In the genomic region with DNA sequence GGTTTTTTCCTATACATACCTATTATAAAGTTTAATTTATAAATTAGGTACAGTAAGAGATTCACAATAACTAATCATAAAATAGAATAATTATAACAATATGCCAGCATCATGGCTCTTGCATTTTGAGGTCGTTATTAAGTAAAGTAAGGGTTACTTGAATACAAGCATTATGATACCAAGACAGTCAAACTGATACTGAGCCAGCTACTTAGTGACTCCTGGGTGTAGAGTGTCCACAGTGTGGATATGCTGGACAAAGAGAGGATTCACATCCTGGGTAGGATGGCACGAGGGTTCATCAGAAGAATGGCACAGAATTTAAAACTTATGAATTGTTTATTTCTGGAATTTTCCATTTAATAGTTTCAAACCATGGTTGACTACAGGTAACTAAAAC, we compare ENCODE assay signal across 14 cellular contexts. TPM values are rescaled to one million over a fixed set of nuclear protein-coding genes. Genes with fewer than 3 reads are reported as not detected.
A peak's percentile ranks its signal among the peaks of the same experiment; 100 is the strongest.
DNase-seq lines count a peak whose midpoint lies in the region; ATAC-seq, FAIRE-seq and TF ChIP-seq lines count a peak whose summit lies in the region.
"Had no signal": no experiment of that assay in that cellular context is flagged by ENCODE, and none has a peak within 500 bp of the region (broad histone marks: within the 10 kb centered on the region; RNA-seq: fewer than 3 reads in every experiment).

No MANE protein-coding gene starts in this region.

- no peak for TF ChIP-seq POLR2A in breast epithelium (IDR thresholded peaks at IDR 0.05)
- no peak for TF ChIP-seq POLR2A in gastrocnemius medialis (IDR thresholded peaks at IDR 0.05)
- no peak for TF ChIP-seq POLR2A in H54 (IDR thresholded peaks at IDR 0.05; ENCODE audit: low read depth, low read length)

- H3K4me1 Mint-ChIP-seq in MCF 10A (ENCODE audit: insufficient read depth, unreplicated experiment) = peaks cover 13% of the 10 kb centered on the region

- in situ Hi-C loops in gastrocnemius medialis (cut with MboI; ENCODE audit: low sequenced_read_pairs in 4 of 4) = no loop called here

- intact Hi-C loops in MCF 10A (cut with micrococcal nuclease) (no loop called here), breast epithelium (cut with DNase I; ENCODE audit: low total_unique reads) (no loop called here), gastrocnemius medialis (cut with DNase I; ENCODE audit: low total_unique reads) (no loop called here), left cardiac atrium (cut with DNase I) (no loop called here)

- H3K27me3 ChIP-seq in breast epithelium = no peaks in the 10 kb centered on the region
- H3K27me3 ChIP-seq in gastrocnemius medialis = no peaks in the 10 kb centered on the region
- H3K27me3 ChIP-seq: esophagus squamous epithelium, SJCRH30 had no signal

- H3K36me3 ChIP-seq in breast epithelium = no peaks in the 10 kb centered on the region
- H3K36me3 ChIP-seq in gastrocnemius medialis = no peaks in the 10 kb centered on the region
- H3K36me3 ChIP-seq: esophagus squamous epithelium, SJCRH30 had no signal

- H3K27me3 Mint-ChIP-seq in MCF 10A (ENCODE audit: insufficient read depth, unreplicated experiment) = no peaks in the 10 kb centered on the region
- H3K27me3 Mint-ChIP-seq: dendritic cell treated with granulocyte-macrophage colony-stimulating factor and Interleukin-4, amounts not matched to agents 40 ng/mL and 50 ng/mL, for 4 days had no signal

- TF ChIP-seq CTCF in MCF 10A (IDR thresholded peaks at IDR 0.05; ENCODE audit: unreplicated experiment) = no peak
- TF ChIP-seq CTCF in breast epithelium (IDR thresholded peaks at IDR 0.05) = no peak
- TF ChIP-seq CTCF in gastrocnemius medialis (IDR thresholded peaks at IDR 0.05 in 4 of 5, conservative IDR thresholded peaks at IDR 0.05 in 1 of 5) = no peak

- DNase-seq in MCF 10A (ENCODE audit: unreplicated experiment) (no peak), breast epithelium (ENCODE audit: low spot score in 2 of 2) (no peak), gastrocnemius medialis (no peak), left cardiac atrium (no peak), NCI-H2107 treated with DMSO at 0.1 percent for 48 hours (lab: John Stamatoyannopoulos, UW; ENCODE audit: unreplicated experiment) (no peak), H54 (ENCODE audit: insufficient read length, low spot score) (no peak)
- DNase-seq: activated CD8-positive, alpha-beta T cell treated with anti-CD3 and anti-CD28 coated beads, Interleukin-2, amount 10 ng/mL, durations not matched to agents 7 days and 5 days; activated effector memory CD4-positive, alpha-beta T cell treated with anti-CD3 and anti-CD28 coated beads, Interleukin-2, amount 50 U/mL, for 16 hours; esophagus squamous epithelium; SJCRH30 had no signal

- H3K4me1 ChIP-seq in breast epithelium = no peaks in the 10 kb centered on the region
- H3K4me1 ChIP-seq in gastrocnemius medialis = peaks cover 29 to 36% of the 10 kb centered on the region in 2 donors

- H3K27ac ChIP-seq in breast epithelium (no peak overlapping the region), gastrocnemius medialis (peak overlapping the region in 3 of 4 donors; percentile 80 to 84 (median 81))
- H3K27ac ChIP-seq: esophagus squamous epithelium, SJCRH30 had no signal

- no peaks in the 10 kb centered on the region for H3K9me3 Mint-ChIP-seq in MCF 10A (ENCODE audit: unreplicated experiment)
- H3K9me3 Mint-ChIP-seq: dendritic cell treated with granulocyte-macrophage colony-stimulating factor and Interleukin-4, amounts not matched to agents 40 ng/mL and 50 ng/mL, for 4 days had no signal

- H3K4me3 Mint-ChIP-seq in MCF 10A (ENCODE audit: unreplicated experiment) = no peak overlapping the region
- H3K4me3 Mint-ChIP-seq: activated CD8-positive, alpha-beta T cell treated with anti-CD3 and anti-CD28 coated beads, Interleukin-2, amount 10 ng/mL, durations not matched to agents 7 days and 5 days; dendritic cell treated with granulocyte-macrophage colony-stimulating factor and Interleukin-4, amounts not matched to agents 40 ng/mL and 50 ng/mL, for 4 days had no signal

- peak overlapping the region; percentile 81 for H3K27ac Mint-ChIP-seq in MCF 10A (ENCODE audit: low read depth, unreplicated experiment)
- H3K27ac Mint-ChIP-seq: activated CD8-positive, alpha-beta T cell treated with anti-CD3 and anti-CD28 coated beads, Interleukin-2, amount 10 ng/mL, durations not matched to agents 7 days and 5 days; dendritic cell treated with granulocyte-macrophage colony-stimulating factor and Interleukin-4, amounts not matched to agents 40 ng/mL and 50 ng/mL, for 4 days had no signal

- peak; percentile 47 for ATAC-seq in HG02571 (IDR thresholded peaks at IDR 0.05; ENCODE audit: unreplicated experiment)
- ATAC-seq in HG03108 (IDR thresholded peaks at IDR 0.05; ENCODE audit: unreplicated experiment) = peak; percentile 42
- ATAC-seq in gastrocnemius medialis = no peak
- no peak for ATAC-seq in left cardiac atrium
- ATAC-seq: activated CD8-positive, alpha-beta T cell treated with anti-CD3 and anti-CD28 coated beads, Interleukin-2, amount 10 ng/mL, durations not matched to agents 7 days and 5 days had no signal

- POLR2A ChIA-PET in MCF 10A (lab: Yijun Ruan, JAX) = interaction anchor here (0.5 to 10.1 kb wide), 9 partner anchors 9 to 252 kb away, joined by 3 to 101 read pairs (median 4); a partner anchor contains a TSS

- no peaks in the 10 kb centered on the region for H3K36me3 Mint-ChIP-seq in MCF 10A (ENCODE audit: insufficient read depth, unreplicated experiment)

- H3K9me3 ChIP-seq in breast epithelium (no peaks in the 10 kb centered on the region), gastrocnemius medialis (no peaks in the 10 kb centered on the region)
- H3K9me3 ChIP-seq: esophagus squamous epithelium, SJCRH30 had no signal

- no peak overlapping the region for H3K4me3 ChIP-seq in breast epithelium
- H3K4me3 ChIP-seq in gastrocnemius medialis = no peak overlapping the region
- H3K4me3 ChIP-seq: esophagus squamous epithelium, SJCRH30 had no signal

- FAIRE-seq in H54 (lab: Jason Lieb, UNC) = no peak
- FAIRE-seq: H1 had no signal

- CTCF ChIA-PET in MCF 10A (lab: Yijun Ruan, JAX) = interaction anchor here (0.5 to 6.9 kb wide), 9 partner anchors 8 to 508 kb away, joined by 3 to 168 read pairs (median 4); a partner anchor contains a TSS

- no TSS peak for BruUV-seq in MCF 10A (replicated peaks; lab: Mats Ljungman, UMichigan)

RNA-seq across cellular contexts. Expression of a gene that starts 8.2 kb away (rescaled TPM):
- 1.2 and 5.9 TPM in 2 replicates for total RNA-seq in MCF 10A (2022)
- 10 to 100 TPM in 1 of 3 donors, 1 to 10 TPM in 2; 1.6 to 14.2 (median 8.8) TPM for total RNA-seq in breast epithelium
- total RNA-seq in gastrocnemius medialis = 100 to 1,000 TPM in 1 of 4 donors, 10 to 100 TPM in 3; 36.8 to 325 (median 85.6) TPM
- 10 to 100 TPM; 31.0 to 46.9 TPM for total RNA-seq in left cardiac atrium
- total RNA-seq: activated CD8-positive, alpha-beta T cell treated with anti-CD3 and anti-CD28 coated beads, Interleukin-2, amount 10 ng/mL, durations not matched to agents 7 days and 5 days had no signal

Comparison
In these comparisons a context has a peak if more than half of its experiments do, and no peak if none do; other contexts are left out.
1. H3K27ac ChIP-seq: peak in gastrocnemius medialis (3 of 4); none in breast epithelium (0 of 2).
2. ATAC-seq: peak in HG02571 (single experiment) and HG03108 (single experiment); none in gastrocnemius medialis (0 of 2) and left cardiac atrium (0 of 2).